ENCODE assay signal across 37 cellular contexts in genomic region chr22:20659258-20659657, GRCh38.
DNase-seq lines count a peak whose midpoint lies in the region; ATAC-seq, FAIRE-seq and TF ChIP-seq lines count a peak whose summit lies in the region.
"Had no signal": no experiment of that assay in that cellular context is flagged by ENCODE, and none has a peak within 500 bp of the region (broad histone marks: within the 10 kb centered on the region; RNA-seq: fewer than 3 reads in every experiment).

No MANE protein-coding gene starts in this region.

- no peak overlapping the region for H3K27ac Mint-ChIP-seq in activated CD4-positive, alpha-beta T cell treated with anti-CD3 and anti-CD28 coated beads, Interleukin-2, amount 10 ng/mL, durations not matched to agents 24 days and 14 days
- no peak overlapping the region for H3K27ac Mint-ChIP-seq in brain
- H3K27ac Mint-ChIP-seq: B cell; CD14-positive monocyte; CD4-positive, alpha-beta memory T cell; CD4-positive, alpha-beta T cell; CD4-positive, CD25-positive, alpha-beta regulatory T cell; CD8-positive, alpha-beta memory T cell; CD8-positive, alpha-beta T cell had no signal

- H3K36me3 ChIP-seq in K562 (ENCODE audit: control insufficient read depth, insufficient read depth, low read length): 0 out of 3 replicates have a peak, but pooled peaks cover under 1% of the 10 kb centered on the region
- H3K36me3 ChIP-seq: BE2C; BLaER1; BLaER1 treated with 17β-estradiol and CSF1 and Interleukin-3, amounts not matched to agents 10 nM and 100 nM had no signal

- POLR2A ChIA-PET in K562 (lab: Yijun Ruan, JAX): interaction anchor here (1.2 to 1.5 kb wide), 3 partner anchors 14 to 24 kb away, joined by 4 to 5 read pairs (median 5); no protein-coding TSS in a partner anchor

- TF ChIP-seq EP300 in K562 (IDR thresholded peaks at IDR 0.05; ENCODE audit: low read length): no peak

- FAIRE-seq in K562 (lab: Jason Lieb, UNC) (no peak), urothelium cell line (lab: Jason Lieb, UNC) (peak; percentile 76)
- FAIRE-seq: A204.1, A549, D721Med had no signal

- H2AFZ ChIP-seq in K562 (ENCODE audit: low read depth, low read length): no peak overlapping the region

- H3K9me3 ChIP-seq in K562 (replicated peaks; ENCODE audit: control insufficient read depth, insufficient read depth, low read depth, low read length): peaks cover 8% of the 10 kb centered on the region; the same call in 1 of the 2 replicates
- H3K9me3 ChIP-seq: A549, BE2C had no signal

- 0% methylated on average over 1 of the region's 1 CpG for WGBS in K562 (ENCODE audit: insufficient coverage, low coverage, missing lambda C conversion rate)

- no peaks in the 10 kb centered on the region for H3K79me2 ChIP-seq in K562 (ENCODE audit: control insufficient read depth, insufficient read depth, low read length)

- H3K4me3 Mint-ChIP-seq in activated CD4-positive, alpha-beta T cell treated with anti-CD3 and anti-CD28 coated beads, Interleukin-2, amount 10 ng/mL, durations not matched to agents 24 days and 14 days: no peak overlapping the region
- H3K4me3 Mint-ChIP-seq in brain: peak overlapping the region in 3 of 5 experiments; percentile 21 to 43 (median 34)
- H3K4me3 Mint-ChIP-seq: B cell; CD4-positive, alpha-beta memory T cell; CD4-positive, alpha-beta T cell; CD4-positive, CD25-positive, alpha-beta regulatory T cell; CD8-positive, alpha-beta memory T cell; CD8-positive, alpha-beta T cell had no signal

- H3K27me3 ChIP-seq in K562 (ENCODE audit: control insufficient read depth in 2 of 2, insufficient read depth in 2 of 2, low read length in 2 of 2): peaks cover 31 to 36% of the 10 kb centered on the region in 2 experiments
- H3K27me3 ChIP-seq: BLaER1; BLaER1 treated with 17β-estradiol and CSF1 and Interleukin-3, amounts not matched to agents 10 nM and 100 nM had no signal

- no peak overlapping the region for H3K27ac ChIP-seq in K562 (ENCODE audit: extremely low read depth, low read depth, low read length)
- H3K27ac ChIP-seq: 22Rv1; A549; BLaER1; BLaER1 treated with 17β-estradiol and CSF1 and Interleukin-3, amounts not matched to agents 10 nM and 100 nM; C4-2B had no signal

- H3K9me3 Mint-ChIP-seq in activated CD4-positive, alpha-beta T cell treated with anti-CD3 and anti-CD28 coated beads, Interleukin-2, amount 10 ng/mL, durations not matched to agents 24 days and 14 days: peaks cover 3% of the 10 kb centered on the region
- peaks cover 8 to 25% (median 16%) of the 10 kb centered on the region in 5 experiments for H3K9me3 Mint-ChIP-seq in brain

- peak overlapping the region; percentile 37; the same call in 1 of the 2 replicates for H3K4me3 ChIP-seq in K562
- H3K4me3 ChIP-seq: A549; BLaER1; BLaER1 treated with 17β-estradiol and CSF1 and Interleukin-3, amounts not matched to agents 10 nM and 100 nM had no signal

- in situ Hi-C loops in K562 (cut with MboI): no loop called here

- TF ChIP-seq CTCF in K562 (IDR thresholded peaks at IDR 0.05 in 2 of 3, conservative IDR thresholded peaks at IDR 0.05 in 1 of 3; ENCODE audit: insufficient read depth in 2 of 3, low read depth in 1 of 3, low read length in 3 of 3) (no peak), brain (conservative IDR thresholded peaks at IDR 0.05) (no peak)

- H3K9ac ChIP-seq in K562 (ENCODE audit: insufficient read depth in 1 of 2, low read depth in 2 of 2, low read length in 2 of 2): no peak overlapping the region
- H3K9ac ChIP-seq: BLaER1; BLaER1 treated with 17β-estradiol and CSF1 and Interleukin-3, amounts not matched to agents 10 nM and 100 nM had no signal

- CTCF ChIA-PET in K562 (lab: Yijun Ruan, JAX; ENCODE audit: low intra/inter-chr PET ratio): no interaction called here

- H3K36me3 Mint-ChIP-seq in activated CD4-positive, alpha-beta T cell treated with anti-CD3 and anti-CD28 coated beads, Interleukin-2, amount 10 ng/mL, durations not matched to agents 24 days and 14 days (ENCODE audit: low read depth): no peaks in the 10 kb centered on the region
- H3K36me3 Mint-ChIP-seq in brain: no peaks in the 10 kb centered on the region
- H3K36me3 Mint-ChIP-seq: CD14-positive monocyte; CD8-positive, alpha-beta T cell had no signal

- H3K4me2 ChIP-seq in K562 (ENCODE audit: insufficient read depth, low read length): no peak overlapping the region
- H3K4me2 ChIP-seq: A549; BLaER1; BLaER1 treated with 17β-estradiol and CSF1 and Interleukin-3, amounts not matched to agents 10 nM and 100 nM had no signal

- no peaks in the 10 kb centered on the region for H3K9me1 ChIP-seq in K562 (ENCODE audit: control insufficient read depth, insufficient read depth, low read length)

- intact Hi-C loops in activated CD4-positive, alpha-beta T cell treated with anti-CD3 and anti-CD28 coated beads, Interleukin-2, amount 10 ng/mL, durations not matched to agents 24 days and 14 days (cut with micrococcal nuclease): no loop called here
- intact Hi-C loops in K562 (cut with micrococcal nuclease): no loop called here

- H3K4me1 ChIP-seq in K562 (replicated peaks in 1 of 2; ENCODE audit: control insufficient read depth in 2 of 2, insufficient read depth in 2 of 2, low read length in 2 of 2): peaks cover 0 to 5% of the 10 kb centered on the region in 2 experiments; a peak in 3 of 5 replicates
- H3K4me1 ChIP-seq: A549, BE2C, BLaER1, Caco-2 had no signal

- TF ChIP-seq POLR2A in K562 (conservative IDR thresholded peaks at IDR 0.05): no peak

- peak; percentile 7 for DNase-seq in activated CD4-positive, alpha-beta T cell treated with anti-CD3 and anti-CD28 coated beads, Interleukin-2, amount 10 ng/mL, durations not matched to agents 24 days and 14 days
- no peak for DNase-seq in activated CD4-positive, alpha-beta T cell treated with anti-CD3 and anti-CD28 coated beads for 4 hours
- DNase-seq in K562 (ENCODE audit: extremely low read depth in 1 of 4, low spot score in 3 of 4) (no peak), urothelium cell line (ENCODE audit: low spot score) (no peak), UCSD-AML1 (lab: John Stamatoyannopoulos, UW; ENCODE audit: unreplicated experiment) (no peak), GOT3 (lab: John Stamatoyannopoulos, UW) (no peak), NCI-H748 (lab: John Stamatoyannopoulos, UW; ENCODE audit: unreplicated experiment) (no peak)
- DNase-seq: 8988T; ACHN; AML-193; BE2C; C1 segment of cervical spinal cord; Caco-2; Calu3; CD4-positive, alpha-beta memory T cell; CD4-positive, alpha-beta T cell; CD4-positive, CD25-positive, alpha-beta regulatory T cell; CD8-positive, alpha-beta memory T cell; CD8-positive, alpha-beta T cell; COR-L47; DMS 273 treated with DMSO at 0.1 percent for 48 hours; DMS153; DMS53; DMS79; DMS79 treated with DMSO at 0.1 percent for 48 hours; DND-41; EL had no signal

- no TSS peak for BruUV-seq in K562 (replicated peaks; lab: Mats Ljungman, UMichigan)

- peaks cover 53% of the 10 kb centered on the region for H3K27me3 Mint-ChIP-seq in activated CD4-positive, alpha-beta T cell treated with anti-CD3 and anti-CD28 coated beads, Interleukin-2, amount 10 ng/mL, durations not matched to agents 24 days and 14 days
- peaks cover 42% of the 10 kb centered on the region for H3K27me3 Mint-ChIP-seq in brain

- no peak for ATAC-seq in K562
- ATAC-seq: A549; CD8-positive, alpha-beta T cell had no signal

- no peak for TF ChIP-seq RAD21 in K562 (CRISPR knock-in tag; conservative IDR thresholded peaks at IDR 0.05 in 1 of 2, IDR thresholded peaks at IDR 0.05 in 1 of 2)

- H4K20me1 ChIP-seq in K562 (replicated peaks; ENCODE audit: control insufficient read depth, insufficient read depth, low read length): no peaks in the 10 kb centered on the region; the same call in 1 of the 2 replicates
- H4K20me1 ChIP-seq: BLaER1; BLaER1 treated with 17β-estradiol and CSF1 and Interleukin-3, amounts not matched to agents 10 nM and 100 nM had no signal

- H3K4me1 Mint-ChIP-seq in activated CD4-positive, alpha-beta T cell treated with anti-CD3 and anti-CD28 coated beads, Interleukin-2, amount 10 ng/mL, durations not matched to agents 24 days and 14 days: no peaks in the 10 kb centered on the region
- no peaks in the 10 kb centered on the region for H3K4me1 Mint-ChIP-seq in brain
- H3K4me1 Mint-ChIP-seq: B cell; CD4-positive, alpha-beta memory T cell; CD4-positive, CD25-positive, alpha-beta regulatory T cell; CD8-positive, alpha-beta memory T cell had no signal

TF ChIP-seq in K562, 482 proteins besides CTCF, POLR2A, EP300 and RAD21 (continues in another document):
- TF ChIP-seq ZNF668 (CRISPR knock-in tag; IDR thresholded peaks at IDR 0.05): peak; percentile 43; the same call in 1 of the 2 replicates
- TF ChIP-seq ZBTB7A (IDR thresholded peaks at IDR 0.05; ENCODE audit: borderline replicate concordance, control insufficient read depth, low read depth, low read length): no peak
- TF ChIP-seq ZNF740 (CRISPR knock-in tag; IDR thresholded peaks at IDR 0.05): 0 out of 2 replicates have a peak, but pooled peaks have one; percentile 54
- no peak for TF ChIP-seq ZNF740 (tag; IDR thresholded peaks at IDR 0.05)
- peak; percentile 81 for TF ChIP-seq VEZF1 (CRISPR knock-in tag; IDR thresholded peaks at IDR 0.05)
